In genomic region chr2:14475994-14476393, GRCh38 we compare ENCODE assay signal across 1 cellular context.
TF ChIP-seq lines count a peak whose summit lies in the region.

No MANE protein-coding gene starts in this region.

TF ChIP-seq in HepG2, 621 proteins besides CTCF, POLR2A, EP300 and RAD21 (continued from another document):
- peak; percentile 45 for TF ChIP-seq USF2 (IDR thresholded peaks at IDR 0.05; ENCODE audit: low read depth, low read length)
- TF ChIP-seq USF2 (CRISPR knock-in tag; IDR thresholded peaks at IDR 0.05; ENCODE audit: borderline replicate concordance): no peak
